13 cellular contexts compared by ENCODE assay signal in the genomic region with DNA sequence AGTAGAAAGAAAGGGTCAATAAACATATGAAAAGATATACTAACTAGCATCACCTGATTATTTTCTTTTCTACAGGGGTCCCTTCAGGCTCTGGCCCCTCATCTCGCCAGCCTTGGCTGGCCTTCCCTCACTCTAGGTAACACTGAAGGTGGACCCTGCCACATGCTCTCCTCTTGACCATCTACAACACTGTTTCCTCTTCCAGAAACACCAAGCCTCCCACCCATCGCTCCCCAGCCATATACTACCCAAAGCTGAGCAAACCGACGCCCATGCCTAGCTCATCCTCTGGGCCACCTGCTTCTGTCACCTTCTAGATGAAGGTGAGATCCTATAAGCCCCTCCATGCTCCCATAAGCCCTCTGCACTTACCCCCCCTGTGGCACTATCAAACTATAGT.
"Had no signal": no experiment of that assay in that cellular context is flagged by ENCODE, and none has a peak within 500 bp of the region (broad histone marks: within the 10 kb centered on the region; RNA-seq: fewer than 3 reads in every experiment).

No MANE protein-coding gene starts in this region.

- H3K27me3 Mint-ChIP-seq: T-helper 17 cell had no signal

- H3K9me3 Mint-ChIP-seq: mesothelial cell of epicardium had no signal

- H3K27me3 ChIP-seq: ascending aorta, breast epithelium, dorsolateral prefrontal cortex, right lobe of liver, stomach had no signal

- H3K4me3 ChIP-seq: ascending aorta, breast epithelium, dorsolateral prefrontal cortex, lower lobe of right lung, right lobe of liver, smooth muscle cell, stomach, thoracic aorta had no signal

- ATAC-seq: left colon, lower lobe of right lung, T-helper 17 cell had no signal

- H3K4me3 Mint-ChIP-seq: mesothelial cell of epicardium, T-helper 17 cell had no signal

- H3K4me1 Mint-ChIP-seq: mesothelial cell of epicardium had no signal

- H3K4me1 ChIP-seq: ascending aorta, lower lobe of right lung had no signal

- H3K27ac Mint-ChIP-seq: mesothelial cell of epicardium, T-helper 17 cell had no signal

- H3K36me3 ChIP-seq: breast epithelium had no signal

- DNase-seq: activated CD4-positive, alpha-beta T cell treated with anti-CD3 and anti-CD28 coated beads, Interleukin-2, amount 50 U/mL, for 4 hours; activated CD8-positive, alpha-beta memory T cell treated with anti-CD3 and anti-CD28 coated beads, Interleukin-2, amount 50 U/mL, for 4 hours; dorsolateral prefrontal cortex; left colon; lower lobe of right lung; stomach; T-helper 17 cell had no signal

- H3K9me3 ChIP-seq: ascending aorta, breast epithelium, lower lobe of right lung, right lobe of liver, stomach, thoracic aorta had no signal

- H3K27ac ChIP-seq: ascending aorta, breast epithelium, lower lobe of right lung, right lobe of liver, stomach, thoracic aorta had no signal
